In genomic region chr17:77212833-77213777, GRCh38 we compare ENCODE assay signal across 1 cellular context.
A peak's percentile ranks its signal among the peaks of the same experiment; 100 is the strongest.
TF ChIP-seq lines count a peak whose summit lies in the region.

No MANE protein-coding gene starts in this region.

TF ChIP-seq in GM12878, 131 proteins besides CTCF, POLR2A, EP300 and RAD21 (continued from another document):
- TF ChIP-seq ZBTB40 (IDR thresholded peaks at IDR 0.05; ENCODE audit: borderline replicate concordance) = no peak
- no peak for TF ChIP-seq MTA2 (IDR thresholded peaks at IDR 0.05; ENCODE audit: low read depth)
- TF ChIP-seq CUX1 (IDR thresholded peaks at IDR 0.05; ENCODE audit: insufficient replicate concordance, low read depth, low read length) = no peak
- TF ChIP-seq SRF (IDR thresholded peaks at IDR 0.05; ENCODE audit: low read depth in 2 of 2, low read length in 2 of 2) = no peak
- TF ChIP-seq JUNB (IDR thresholded peaks at IDR 0.05) = no peak
- no peak for TF ChIP-seq HSF1 (IDR thresholded peaks at IDR 0.05; ENCODE audit: low read depth, low read length)
- TF ChIP-seq HDGF (IDR thresholded peaks at IDR 0.05) = peak; percentile 34; the same call in 1 of the 2 replicates
- TF ChIP-seq USF2 (IDR thresholded peaks at IDR 0.05; ENCODE audit: borderline replicate concordance, low read depth, low read length) = no peak
- TF ChIP-seq ZBTB11 (CRISPR knock-in tag; IDR thresholded peaks at IDR 0.05) = no peak
- TF ChIP-seq SMARCA5 (IDR thresholded peaks at IDR 0.05) = peak; percentile 37; the same call in 1 of the 2 replicates
- TF ChIP-seq POLR2AphosphoS5 (IDR thresholded peaks at IDR 0.05; ENCODE audit: low read length) = no peak
- TF ChIP-seq CEBPB (IDR thresholded peaks at IDR 0.05; ENCODE audit: borderline replicate concordance in 1 of 2, low read depth in 2 of 2, low read length in 2 of 2) = no peak
